Comparison of ENCODE assay signal across 9 cellular contexts in genomic region chr3:12479919-12480425, GRCh38. TPM values are rescaled to one million over a fixed set of nuclear protein-coding genes. Genes with fewer than 3 reads are reported as not detected.
A peak's percentile ranks its signal among the peaks of the same experiment; 100 is the strongest.
DNase-seq lines count a peak whose midpoint lies in the region; ATAC-seq and TF ChIP-seq lines count a peak whose summit lies in the region.
"Had no signal": no experiment of that assay in that cellular context is flagged by ENCODE, and none has a peak within 500 bp of the region (broad histone marks: within the 10 kb centered on the region; RNA-seq: fewer than 3 reads in every experiment).

No MANE protein-coding gene starts in this region.

- H3K9me3 Mint-ChIP-seq in CD4-positive, alpha-beta T cell: no peaks in the 10 kb centered on the region
- no peaks in the 10 kb centered on the region for H3K9me3 Mint-ChIP-seq in activated naive CD4-positive, alpha-beta T cell treated with anti-CD3 and anti-CD28 coated beads, Interleukin-2, amount 50 U/mL, for 72 hours
- no peaks in the 10 kb centered on the region for H3K9me3 Mint-ChIP-seq in progenitor cell of endocrine pancreas (ENCODE audit: low read depth)

- TF ChIP-seq POLR2A in heart left ventricle (IDR thresholded peaks at IDR 0.05): no peak

- TF ChIP-seq CTCF in CD4-positive, alpha-beta T cell (IDR thresholded peaks at IDR 0.05): peak; percentile 80
- TF ChIP-seq CTCF in heart left ventricle (IDR thresholded peaks at IDR 0.05) (peak; percentile 67 to 87 (median 82)), progenitor cell of endocrine pancreas (IDR thresholded peaks at IDR 0.05; ENCODE audit: unreplicated experiment) (peak; percentile 78)

- peaks cover 8% of the 10 kb centered on the region for H3K36me3 Mint-ChIP-seq in CD4-positive, alpha-beta T cell (ENCODE audit: low read depth)
- peaks cover 0 to 8% of the 10 kb centered on the region in 2 donors for H3K36me3 Mint-ChIP-seq in activated naive CD4-positive, alpha-beta T cell treated with anti-CD3 and anti-CD28 coated beads, Interleukin-2, amount 50 U/mL, for 72 hours
- no peaks in the 10 kb centered on the region for H3K36me3 Mint-ChIP-seq in progenitor cell of endocrine pancreas (ENCODE audit: insufficient read depth)

- no peaks in the 10 kb centered on the region for H3K36me3 ChIP-seq in heart left ventricle

- no peak overlapping the region for H3K27ac Mint-ChIP-seq in CD4-positive, alpha-beta T cell
- H3K27ac Mint-ChIP-seq in activated naive CD4-positive, alpha-beta T cell treated with anti-CD3 and anti-CD28 coated beads, Interleukin-2, amount 50 U/mL, for 72 hours: no peak overlapping the region
- peak overlapping the region; percentile 88 for H3K27ac Mint-ChIP-seq in progenitor cell of endocrine pancreas

- no peak overlapping the region for H3K4me3 Mint-ChIP-seq in CD4-positive, alpha-beta T cell
- no peak overlapping the region for H3K4me3 Mint-ChIP-seq in progenitor cell of endocrine pancreas (ENCODE audit: low read depth)

- POLR2A ChIA-PET in CD4-positive, alpha-beta T cell (lab: Charles Lee): interaction anchor here (0.7 to 1.3 kb wide), 4 partner anchors 9 to 347 kb away, joined by 3 to 5 read pairs (median 4); no protein-coding TSS in a partner anchor

- H3K27ac ChIP-seq in CD4-positive, alpha-beta T cell (ENCODE audit: low read depth, low read length): no peak overlapping the region
- H3K27ac ChIP-seq in heart left ventricle: peak overlapping the region in 2 of 12 donors; percentile 23 to 51
- H3K27ac ChIP-seq: skin epidermis had no signal

- peak; percentile 15 for ATAC-seq in CD4-positive, alpha-beta T cell (ENCODE audit: poor library complexity)
- ATAC-seq in GM19395 (IDR thresholded peaks at IDR 0.05; ENCODE audit: unreplicated experiment): peak; percentile 44
- peak; percentile 14 for ATAC-seq in activated naive CD4-positive, alpha-beta T cell treated with anti-CD3 and anti-CD28 coated beads, Interleukin-2, amount 50 U/mL, for 72 hours
- ATAC-seq in heart left ventricle: peak in 3 of 4 donors; percentile 47 to 55 (median 50)
- ATAC-seq in HG03342 (IDR thresholded peaks at IDR 0.05; ENCODE audit: unreplicated experiment): no peak

- intact Hi-C loops in CD4-positive, alpha-beta T cell (cut with DNase I, micrococcal nuclease): loop anchor here (1.0 to 10.0 kb wide), 6 partner anchors 345 to 1955 kb away; partner anchors contain the start of genes LSM3 (in 1 of the 2), TAMM41 (in 1 of the 2) and XPC (in 1 of the 2)
- intact Hi-C loops in heart left ventricle (cut with DNase I): loop anchor here (1.0 to 10.0 kb wide), 12 partner anchors 43 to 345 kb away; partner anchors contain the start of genes PPARG (in 10 of the 10) and RAF1 (in 1 of the 10)

- peaks cover 24% of the 10 kb centered on the region for H3K4me1 Mint-ChIP-seq in CD4-positive, alpha-beta T cell (ENCODE audit: low read depth)
- H3K4me1 Mint-ChIP-seq in progenitor cell of endocrine pancreas (ENCODE audit: low read depth): peaks cover 32% of the 10 kb centered on the region

- peaks cover 0 to 38% (median 14%) of the 10 kb centered on the region in 12 donors for H3K4me1 ChIP-seq in heart left ventricle

- no peak for DNase-seq in CD4-positive, alpha-beta T cell
- DNase-seq in NCI-H69 (lab: John Stamatoyannopoulos, UW): peak; percentile 66
- peak in 1 of 2 donors; percentile 30 for DNase-seq in activated naive CD4-positive, alpha-beta T cell treated with anti-CD3 and anti-CD28 coated beads, Interleukin-2, amount 50 U/mL, for 72 hours (ENCODE audit: low spot score in 2 of 2)
- peak in 2 of 5 donors; percentile 37 to 43 for DNase-seq in heart left ventricle
- peak; percentile 17 for DNase-seq in progenitor cell of endocrine pancreas (ENCODE audit: low spot score, unreplicated experiment)
- no peak for DNase-seq in OCI-M2 (lab: John Stamatoyannopoulos, UW; ENCODE audit: unreplicated experiment)

- no peaks in the 10 kb centered on the region for H3K9me3 ChIP-seq in CD4-positive, alpha-beta T cell (ENCODE audit: control insufficient read depth, low read length)
- no peaks in the 10 kb centered on the region for H3K9me3 ChIP-seq in heart left ventricle

- H3K27me3 ChIP-seq in CD4-positive, alpha-beta T cell (ENCODE audit: control insufficient read depth, insufficient read depth, low read length): no peaks in the 10 kb centered on the region
- H3K27me3 ChIP-seq in heart left ventricle: no peaks in the 10 kb centered on the region

- no peaks in the 10 kb centered on the region for H3K27me3 Mint-ChIP-seq in CD4-positive, alpha-beta T cell
- no peaks in the 10 kb centered on the region for H3K27me3 Mint-ChIP-seq in progenitor cell of endocrine pancreas

- no peak overlapping the region for H3K4me3 ChIP-seq in heart left ventricle
- H3K4me3 ChIP-seq: skin epidermis had no signal

- CTCF ChIA-PET in CD4-positive, alpha-beta T cell (lab: Charles Lee): interaction anchor here (0.7 to 1.5 kb wide), 6 partner anchors 24 to 1101 kb away, joined by 3 to 20 read pairs (median 3); partner anchors contain the start of gene RAF1

- WGBS in heart left ventricle, 4 donors: 15 to 21% (median 18%) methylated on average over 7 to 9 of the region's 9 CpGs

RNA-seq across cellular contexts. Expression of gene TSEN2, which starts 4.3 kb away (rescaled TPM):
- total RNA-seq in CD4-positive, alpha-beta T cell: 1 to 10 TPM; 8.0 to 8.2 TPM
- total RNA-seq in activated naive CD4-positive, alpha-beta T cell treated with anti-CD3 and anti-CD28 coated beads, Interleukin-2, amount 50 U/mL, for 72 hours: 10 to 100 TPM in 1 of 2 donors, 1 to 10 TPM in 1; 6.6 to 14.2 TPM
- total RNA-seq in heart left ventricle (10 to 100 TPM; 14.3 to 21.6 (median 18.4) TPM), progenitor cell of endocrine pancreas (33.3 and 33.7 TPM in 2 replicates)
- polyA plus RNA-seq in heart left ventricle: 10 to 100 TPM; 17.6 to 22.3 TPM

Comparison
In these comparisons a context has a peak if more than half of its experiments do, and no peak if none do; other contexts are left out.
1. DNase-seq: peak in NCI-H69 (single experiment) and progenitor cell of endocrine pancreas (single experiment); none in CD4-positive, alpha-beta T cell (0 of 10) and OCI-M2 (single experiment).
2. Peak in every context shown above with its lines, with median percentiles within 50 percentile points of each other: CTCF ChIP-seq.